Comparison of ENCODE assay signal across 22 cellular contexts in genomic region chr17:38786372-38786771, GRCh38. TPM values are rescaled to one million over a fixed set of nuclear protein-coding genes. Genes with fewer than 3 reads are reported as not detected.
"Had no signal": no experiment of that assay in that cellular context is flagged by ENCODE, and none has a peak within 500 bp of the region (broad histone marks: within the 10 kb centered on the region; RNA-seq: fewer than 3 reads in every experiment).

No MANE protein-coding gene starts in this region.

- H3K4me1 ChIP-seq: colonic mucosa, prostate gland had no signal

- ATAC-seq: activated T-cell treated with anti-CD3 and anti-CD28 coated beads, Interleukin-2, amount 50 U/mL, for 4 hours; effector memory CD8-positive, alpha-beta T cell; heart right ventricle; left lobe of liver; natural killer cell treated with Interleukin-12 subunit alpha and Interleukin-12 subunit beta and Interleukin-15 and Interleukin-18, amount 100 ng/mL, for 72 hours had no signal

- H3K4me3 Mint-ChIP-seq: activated naive CD8-positive, alpha-beta T cell treated with anti-CD3 and anti-CD28 coated beads for 36 hours; activated T-cell treated with anti-CD3 and anti-CD28 coated beads, Interleukin-2, amount 50 U/mL, for 4 hours; effector memory CD8-positive, alpha-beta T cell; mesothelial cell of epicardium; natural killer cell treated with Interleukin-12 subunit alpha and Interleukin-12 subunit beta and Interleukin-15 and Interleukin-18, amount 100 ng/mL, for 72 hours had no signal

- H3K9me3 Mint-ChIP-seq: activated naive CD8-positive, alpha-beta T cell treated with anti-CD3 and anti-CD28 coated beads for 36 hours; activated T-cell treated with anti-CD3 and anti-CD28 coated beads, Interleukin-2, amount 50 U/mL, for 4 hours; activated T-helper 2 cell treated with anti-CD3 and anti-CD28 coated beads, Interferon-gamma antibody, Interleukin-2, Interleukin-4, amounts not matched to agents 10 μg/mL and 5 μg/mL and 100 μg/mL, durations not matched to agents 14 hours and 24 hours and 36 hours; effector memory CD8-positive, alpha-beta T cell; mesothelial cell of epicardium; natural killer cell treated with Interleukin-12 subunit alpha and Interleukin-12 subunit beta and Interleukin-15 and Interleukin-18, amount 100 ng/mL, for 72 hours had no signal

- H3K27me3 Mint-ChIP-seq: activated naive CD8-positive, alpha-beta T cell treated with anti-CD3 and anti-CD28 coated beads for 36 hours; effector memory CD8-positive, alpha-beta T cell; natural killer cell treated with Interleukin-12 subunit alpha and Interleukin-12 subunit beta and Interleukin-15 and Interleukin-18, amount 100 ng/mL, for 72 hours had no signal

- H3K27me3 ChIP-seq: colonic mucosa, dorsolateral prefrontal cortex, heart right ventricle, neutrophil, ovary had no signal

- H3K36me3 Mint-ChIP-seq: activated naive CD8-positive, alpha-beta T cell treated with anti-CD3 and anti-CD28 coated beads for 36 hours had no signal

- H3K4me3 ChIP-seq: colonic mucosa, dorsolateral prefrontal cortex, heart right ventricle, lung, ovary, prostate gland had no signal

- DNase-seq: activated CD4-positive, CD25-positive, alpha-beta regulatory T cell treated with anti-CD3 and anti-CD28 coated beads, Interleukin-2, amount 50 U/mL, for 72 hours; activated naive CD4-positive, alpha-beta T cell; activated naive CD8-positive, alpha-beta T cell treated with anti-CD3 and anti-CD28 coated beads for 36 hours; activated T-cell treated with anti-CD3 and anti-CD28 coated beads, Interleukin-2, amount 50 U/mL, for 4 hours; amygdala; colonic mucosa; dorsolateral prefrontal cortex; effector memory CD8-positive, alpha-beta T cell; heart right ventricle; kidney; ovary; stimulated activated CD4-positive, alpha-beta T cell treated with anti-CD3 and anti-CD28 coated beads, Interleukin-4, amount 100 ng/mL, for 24 hours; stimulated activated naive CD4-positive, alpha-beta T cell treated with Interleukin-2 at 50 U/mL for 16 hours; T-helper 1 cell; WERI-Rb-1 had no signal

- H3K36me3 ChIP-seq: ovary had no signal

- H3K27ac ChIP-seq: colonic mucosa, dorsolateral prefrontal cortex, heart right ventricle, neutrophil, ovary, prostate gland, WERI-Rb-1 had no signal

- H3K4me1 Mint-ChIP-seq: activated naive CD8-positive, alpha-beta T cell treated with anti-CD3 and anti-CD28 coated beads for 36 hours had no signal

- H3K27ac Mint-ChIP-seq: activated naive CD8-positive, alpha-beta T cell treated with anti-CD3 and anti-CD28 coated beads for 36 hours; activated T-helper 2 cell treated with anti-CD3 and anti-CD28 coated beads, Interferon-gamma antibody, Interleukin-2, Interleukin-4, amounts not matched to agents 10 μg/mL and 5 μg/mL and 100 μg/mL, durations not matched to agents 14 hours and 24 hours and 36 hours; mesothelial cell of epicardium had no signal

RNA-seq across cellular contexts. Expression of gene PCGF2, which starts 38.2 kb away (rescaled TPM):
- total RNA-seq: natural killer cell treated with Interleukin-12 subunit alpha and Interleukin-12 subunit beta and Interleukin-15 and Interleukin-18, amount 100 ng/mL, for 72 hours had no signal
